8 cellular contexts compared by ENCODE assay signal in genomic region chr7:127447326-127447945, GRCh38. TPM values are rescaled to one million over a fixed set of nuclear protein-coding genes. Genes with fewer than 3 reads are reported as not detected.
A peak's percentile ranks its signal among the peaks of the same experiment; 100 is the strongest.
DNase-seq lines count a peak whose midpoint lies in the region; ATAC-seq and TF ChIP-seq lines count a peak whose summit lies in the region.

No MANE protein-coding gene starts in this region.

- H3K27me3 ChIP-seq in ovary = no peaks in the 10 kb centered on the region

- no peak for TF ChIP-seq CTCF in ovary (IDR thresholded peaks at IDR 0.05)

- H3K27ac ChIP-seq in ovary = no peak overlapping the region

- ATAC-seq in GM19324 (IDR thresholded peaks at IDR 0.05; ENCODE audit: low FRiP score, unreplicated experiment) = peak; percentile 99
- ATAC-seq in HG03175 (IDR thresholded peaks at IDR 0.05; ENCODE audit: unreplicated experiment) = peak; percentile 100

- WGBS in ovary, 3 donors = 0 to 11% (median 6%) methylated on average over 1 of the region's 1 CpG

- intact Hi-C loops in ovary (cut with DNase I) = no loop called here

- no peaks in the 10 kb centered on the region for H3K36me3 ChIP-seq in ovary

- no peaks in the 10 kb centered on the region for H3K4me1 ChIP-seq in ovary (ENCODE audit: insufficient read depth)

- H3K9me3 ChIP-seq in ovary = no peaks in the 10 kb centered on the region

- DNase-seq in CMK (ENCODE audit: low read depth) (peak; percentile 45), NOMO-1 treated with DMSO at 0.1 percent for 48 hours (lab: John Stamatoyannopoulos, UW; ENCODE audit: unreplicated experiment) (peak; percentile 54), iPS DF 19.7 (ENCODE audit: low read depth, low spot score) (peak; percentile 75), ovary (no peak)
- peak; percentile 44 for DNase-seq in activated T-cell treated with anti-CD3 and anti-CD28 coated beads, Interleukin-2, amount 50 U/mL, for 1 hour
- DNase-seq in stimulated activated CD4-positive, alpha-beta T cell treated with anti-CD3 and anti-CD28 coated beads, TNF-alpha, amount 100 ng/mL, for 48 hours (ENCODE audit: low read depth in 3 of 3) = peak; percentile 16 to 27 (median 20)

- no peak for TF ChIP-seq EP300 in ovary (IDR thresholded peaks at IDR 0.05)

- no peak for TF ChIP-seq POLR2A in ovary (IDR thresholded peaks at IDR 0.05)

- H3K4me3 ChIP-seq in ovary = no peak overlapping the region

RNA-seq across cellular contexts. Expression of gene ZNF800, which starts 54.9 kb away (rescaled TPM):
- total RNA-seq in ovary = 10 to 100 TPM; 22.3 to 36.2 (median 31.0) TPM
- 10 to 100 TPM in 1 of 2 donors, 1 to 10 TPM in 1; 7.3 to 17.5 TPM for polyA plus RNA-seq in ovary

Comparison
In these comparisons a context has a peak if more than half of its experiments do, and no peak if none do; other contexts are left out.
1. DNase-seq: peak in CMK (single experiment), NOMO-1 treated with DMSO at 0.1 percent for 48 hours (single experiment), activated T-cell treated with anti-CD3 and anti-CD28 coated beads, Interleukin-2, amount 50 U/mL, for 1 hour (single experiment), iPS DF 19.7 (single experiment) and stimulated activated CD4-positive, alpha-beta T cell treated with anti-CD3 and anti-CD28 coated beads, TNF-alpha, amount 100 ng/mL, for 48 hours (3 of 3); none in ovary (0 of 5).